ENCODE assay signal across 11 cellular contexts in genomic region chr1:160641323-160642280, GRCh38. TPM values are rescaled to one million over a fixed set of nuclear protein-coding genes. Genes with fewer than 3 reads are reported as not detected.
DNase-seq lines count a peak whose midpoint lies in the region; ATAC-seq and TF ChIP-seq lines count a peak whose summit lies in the region.
"Had no signal": no experiment of that assay in that cellular context is flagged by ENCODE, and none has a peak within 500 bp of the region (broad histone marks: within the 10 kb centered on the region; RNA-seq: fewer than 3 reads in every experiment).

No MANE protein-coding gene starts in this region.

- no peak overlapping the region for H3K27ac ChIP-seq in brain microvascular endothelial cell

- DNase-seq in activated CD4-positive, CD25-positive, alpha-beta regulatory T cell (lab: John Stamatoyannopoulos, UW) = no peak
- peak; percentile 77 for DNase-seq in MV-4-11 (lab: John Stamatoyannopoulos, UW)
- DNase-seq in activated T-helper 1 cell treated with anti-CD3 and anti-CD28 coated beads, Interleukin-12 subunit alpha, Interleukin-12 subunit beta, Interleukin-2, Interleukin-4 antibody, amounts not matched to agents 30 ng/mL and 10 ng/mL and 1 ng/mL, durations not matched to agents 14 hours and 24 hours and 36 hours (ENCODE audit: low spot score) = no peak
- peak; percentile 45 to 52 for DNase-seq in stimulated activated CD8-positive, alpha-beta memory T cell treated with anti-CD3 and anti-CD28 coated beads, Interleukin-7, amount 100 ng/mL, for 4 hours (ENCODE audit: low read depth in 2 of 2)
- no peak for DNase-seq in NCI-H146 (lab: John Stamatoyannopoulos, UW)
- DNase-seq in NK-92 treated with Interleukin-12 subunit alpha and Interleukin-12 subunit beta, amount 100 ng/mL, for 24 hours (lab: John Stamatoyannopoulos, UW) = no peak
- no peak for DNase-seq in brain microvascular endothelial cell
- DNase-seq: SHP77 had no signal

- H3K27me3 ChIP-seq in brain microvascular endothelial cell (replicated peaks) = no peaks in the 10 kb centered on the region

- TF ChIP-seq CTCF in brain microvascular endothelial cell (IDR thresholded peaks at IDR 0.05; ENCODE audit: low read depth, low read length, missing control alignments) = no peak

- H3K27me3 Mint-ChIP-seq in activated T-helper 1 cell treated with anti-CD3 and anti-CD28 coated beads, Interleukin-12 subunit alpha, Interleukin-12 subunit beta, Interleukin-2, Interleukin-4 antibody, amounts not matched to agents 30 ng/mL and 10 ng/mL and 1 ng/mL, durations not matched to agents 14 hours and 24 hours and 36 hours (ENCODE audit: insufficient read depth) = no peaks in the 10 kb centered on the region

- intact Hi-C loops in activated T-helper 1 cell treated with anti-CD3 and anti-CD28 coated beads, Interleukin-12 subunit alpha, Interleukin-12 subunit beta, Interleukin-2, Interleukin-4 antibody, amounts not matched to agents 30 ng/mL and 10 ng/mL and 1 ng/mL, durations not matched to agents 14 hours and 24 hours and 36 hours (cut with micrococcal nuclease) = loop anchor here (1.0 to 2.0 kb wide), 2 partner anchors 65 to 70 kb away; partner anchors contain the start of gene CD48

- peak; percentile 12 to 14 for ATAC-seq in activated CD4-positive, CD25-positive, alpha-beta regulatory T cell treated with anti-CD3 and anti-CD28 coated beads, Interleukin-2, amount 50 U/mL, for 24 hours

- peaks cover 85% of the 10 kb centered on the region for H3K36me3 Mint-ChIP-seq in activated T-helper 1 cell treated with anti-CD3 and anti-CD28 coated beads, Interleukin-12 subunit alpha, Interleukin-12 subunit beta, Interleukin-2, Interleukin-4 antibody, amounts not matched to agents 30 ng/mL and 10 ng/mL and 1 ng/mL, durations not matched to agents 14 hours and 24 hours and 36 hours (ENCODE audit: low read depth)

- peak overlapping the region; percentile 96 for H3K27ac Mint-ChIP-seq in activated T-helper 1 cell treated with anti-CD3 and anti-CD28 coated beads, Interleukin-12 subunit alpha, Interleukin-12 subunit beta, Interleukin-2, Interleukin-4 antibody, amounts not matched to agents 30 ng/mL and 10 ng/mL and 1 ng/mL, durations not matched to agents 14 hours and 24 hours and 36 hours

- no peaks in the 10 kb centered on the region for H3K9me3 Mint-ChIP-seq in activated T-helper 1 cell treated with anti-CD3 and anti-CD28 coated beads, Interleukin-12 subunit alpha, Interleukin-12 subunit beta, Interleukin-2, Interleukin-4 antibody, amounts not matched to agents 30 ng/mL and 10 ng/mL and 1 ng/mL, durations not matched to agents 14 hours and 24 hours and 36 hours

- peak overlapping the region; percentile 98 for H3K4me3 Mint-ChIP-seq in activated T-helper 1 cell treated with anti-CD3 and anti-CD28 coated beads, Interleukin-12 subunit alpha, Interleukin-12 subunit beta, Interleukin-2, Interleukin-4 antibody, amounts not matched to agents 30 ng/mL and 10 ng/mL and 1 ng/mL, durations not matched to agents 14 hours and 24 hours and 36 hours

- H3K4me3 ChIP-seq in brain microvascular endothelial cell (ENCODE audit: low read depth, low read length) = no peak overlapping the region

- in situ Hi-C loops in brain microvascular endothelial cell (cut with HindIII; ENCODE audit: low pct_ligation_motif_present, low sequenced_read_pairs) = no loop called here

- H3K36me3 ChIP-seq in brain microvascular endothelial cell (replicated peaks) = no peaks in the 10 kb centered on the region

- peaks cover 80% of the 10 kb centered on the region for H3K4me1 Mint-ChIP-seq in activated T-helper 1 cell treated with anti-CD3 and anti-CD28 coated beads, Interleukin-12 subunit alpha, Interleukin-12 subunit beta, Interleukin-2, Interleukin-4 antibody, amounts not matched to agents 30 ng/mL and 10 ng/mL and 1 ng/mL, durations not matched to agents 14 hours and 24 hours and 36 hours (ENCODE audit: low read depth)

RNA-seq across cellular contexts. Expression of gene SLAMF1, which starts 5.2 kb away (rescaled TPM):
- total RNA-seq in activated T-helper 1 cell treated with anti-CD3 and anti-CD28 coated beads, Interleukin-12 subunit alpha, Interleukin-12 subunit beta, Interleukin-2, Interleukin-4 antibody, amounts not matched to agents 30 ng/mL and 10 ng/mL and 1 ng/mL, durations not matched to agents 14 hours and 24 hours and 36 hours = 118 TPM in 2 replicates
- total RNA-seq: fibroblast of villous mesenchyme, pulmonary artery endothelial cell had no signal

Comparison
In these comparisons a context has a peak if more than half of its experiments do, and no peak if none do; other contexts are left out.
1. DNase-seq: peak in MV-4-11 (single experiment) and stimulated activated CD8-positive, alpha-beta memory T cell treated with anti-CD3 and anti-CD28 coated beads, Interleukin-7, amount 100 ng/mL, for 4 hours (2 of 2); none in activated CD4-positive, CD25-positive, alpha-beta regulatory T cell (0 of 4), activated T-helper 1 cell treated with anti-CD3 and anti-CD28 coated beads, Interleukin-12 subunit alpha, Interleukin-12 subunit beta, Interleukin-2, Interleukin-4 antibody, amounts not matched to agents 30 ng/mL and 10 ng/mL and 1 ng/mL, durations not matched to agents 14 hours and 24 hours and 36 hours (single experiment), NCI-H146 (single experiment), NK-92 treated with Interleukin-12 subunit alpha and Interleukin-12 subunit beta, amount 100 ng/mL, for 24 hours (single experiment) and brain microvascular endothelial cell (single experiment).